14 cellular contexts compared by ENCODE assay signal in genomic region chr12:29320295-29321090, GRCh38.
A peak's percentile ranks its signal among the peaks of the same experiment; 100 is the strongest.
DNase-seq lines count a peak whose midpoint lies in the region; TF ChIP-seq lines count a peak whose summit lies in the region.
"Had no signal": no experiment of that assay in that cellular context is flagged by ENCODE, and none has a peak within 500 bp of the region (broad histone marks: within the 10 kb centered on the region; RNA-seq: fewer than 3 reads in every experiment).

No MANE protein-coding gene starts in this region.

- no peak overlapping the region for H3K27ac ChIP-seq in liver (ENCODE audit: low read depth in 1 of 2, low read length in 2 of 2)
- H3K27ac ChIP-seq: cardiac muscle cell, gastrocnemius medialis had no signal

- WGBS in liver = 63% methylated on average over 2 of the region's 2 CpGs

- no peak overlapping the region for H3K9ac ChIP-seq in liver (ENCODE audit: low read depth in 1 of 2, low read length in 2 of 2)

- H3K4me1 ChIP-seq in liver (ENCODE audit: control insufficient read depth in 4 of 4, insufficient read depth in 4 of 4, low read length in 3 of 4) = peaks cover 0 to 7% (median 7%) of the 10 kb centered on the region in 4 donors

- TF ChIP-seq CTCF in liver (IDR thresholded peaks at IDR 0.05; ENCODE audit: low read depth, low read length, missing input control) = no peak

- DNase-seq in AG20443 (ENCODE audit: low spot score) (peak; percentile 52), MG63 (peak; percentile 41), dermis blood vessel endothelial cell (peak; percentile 64), foreskin melanocyte (no peak), SK-N-DZ (ENCODE audit: low spot score) (no peak), HK-2 (ENCODE audit: unreplicated experiment) (no peak), activated gamma-delta T cell treated with Interleukin-2 at 50 U/mL for 16 hours (no peak)
- DNase-seq: activated T-cell treated with anti-CD3 and anti-CD28 coated beads, Interleukin-2, amount 50 U/mL, for 4 hours; CD4-positive, CD25-positive, alpha-beta regulatory T cell; gastrocnemius medialis; left colon; NCI-H1436 treated with DMSO at 0.1 percent for 48 hours had no signal

- H3K36me3 ChIP-seq in MG63 = peaks cover 61% of the 10 kb centered on the region
- no peaks in the 10 kb centered on the region for H3K36me3 ChIP-seq in liver (ENCODE audit: control insufficient read depth in 4 of 4, insufficient read depth in 3 of 4, low read depth in 1 of 4, low read length in 3 of 4)
- H3K36me3 ChIP-seq: cardiac muscle cell, gastrocnemius medialis had no signal

- H3K9me3 ChIP-seq in MG63 = peaks cover 22% of the 10 kb centered on the region
- H3K9me3 ChIP-seq in liver (ENCODE audit: control insufficient read depth in 4 of 4, low read length in 3 of 4) = no peaks in the 10 kb centered on the region
- H3K9me3 ChIP-seq: gastrocnemius medialis had no signal

- H3K4me3 ChIP-seq in MG63 (no peak overlapping the region), liver (ENCODE audit: low read depth in 1 of 3, low read length in 3 of 3) (no peak overlapping the region)
- H3K4me3 ChIP-seq: cardiac muscle cell, gastrocnemius medialis had no signal

- H3K27me3 ChIP-seq in MG63 = no peaks in the 10 kb centered on the region
- H3K27me3 ChIP-seq in liver (ENCODE audit: control insufficient read depth in 4 of 4, insufficient read depth in 4 of 4, low read length in 3 of 4) = no peaks in the 10 kb centered on the region
- H3K27me3 ChIP-seq: cardiac muscle cell, gastrocnemius medialis had no signal

- TF ChIP-seq RAD21 in liver (IDR thresholded peaks at IDR 0.05) = no peak

TF ChIP-seq in liver, 16 proteins besides CTCF, POLR2A, EP300 and RAD21:
- TF ChIP-seq ATF3 (IDR thresholded peaks at IDR 0.05) (no peak), EGR1 (IDR thresholded peaks at IDR 0.05; ENCODE audit: low read depth in 2 of 2) (no peak), FOXA1 (IDR thresholded peaks at IDR 0.05) (no peak), HNF4A (conservative IDR thresholded peaks at IDR 0.05) (peak; percentile 62 to 64), ZBTB33 (IDR thresholded peaks at IDR 0.05) (no peak), FOXA2 (IDR thresholded peaks at IDR 0.05) (no peak), RXRA (IDR thresholded peaks at IDR 0.05) (peak; percentile 57 to 64), GABPA (IDR thresholded peaks at IDR 0.05 in 1 of 2, conservative IDR thresholded peaks at IDR 0.05 in 1 of 2) (no peak)

Comparison
In these comparisons a context has a peak if more than half of its experiments do, and no peak if none do; other contexts are left out.
1. DNase-seq: peak in AG20443 (single experiment), MG63 (single experiment) and dermis blood vessel endothelial cell (single experiment); none in foreskin melanocyte (single experiment), SK-N-DZ (single experiment), HK-2 (single experiment) and activated gamma-delta T cell treated with Interleukin-2 at 50 U/mL for 16 hours (single experiment).